Comparison of ENCODE assay signal across 8 cellular contexts in the genomic region with DNA sequence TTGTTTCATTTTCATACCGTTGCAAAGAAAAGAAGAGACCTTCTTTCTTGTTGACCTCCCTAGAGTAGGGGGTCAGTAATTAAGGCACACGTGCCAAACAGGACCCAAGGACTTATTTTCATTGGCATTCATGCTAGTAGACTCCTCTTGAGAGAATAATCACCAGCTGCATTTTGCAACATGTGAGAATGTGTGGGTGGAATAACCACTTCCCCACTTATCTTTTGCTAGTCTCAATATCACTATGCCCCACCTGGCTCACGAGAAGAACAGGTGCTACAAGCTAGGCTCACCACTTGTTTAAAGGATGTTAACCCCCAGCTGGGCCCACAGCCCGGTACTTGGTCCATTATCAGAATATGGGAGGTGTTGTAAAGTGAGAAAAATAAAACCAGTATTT.
A peak's percentile ranks its signal among the peaks of the same experiment; 100 is the strongest.
DNase-seq lines count a peak whose midpoint lies in the region; ATAC-seq and TF ChIP-seq lines count a peak whose summit lies in the region.

No MANE protein-coding gene starts in this region.

- ATAC-seq in HG02973 (IDR thresholded peaks at IDR 0.05; ENCODE audit: unreplicated experiment) (peak; percentile 91), heart right ventricle (no peak)

- H3K9me3 ChIP-seq in heart right ventricle, result peaks cover 0 to 4% (median 0%) of the 10 kb centered on the region in 11 donors

- H3K36me3 ChIP-seq in heart right ventricle, result no peaks in the 10 kb centered on the region

- intact Hi-C loops in heart right ventricle (cut with DNase I), result no loop called here

- no peak for TF ChIP-seq CTCF in heart right ventricle (IDR thresholded peaks at IDR 0.05)

- no peak overlapping the region for H3K4me3 ChIP-seq in heart right ventricle

- DNase-seq in DMS153 (lab: John Stamatoyannopoulos, UW), result peak; percentile 4
- DNase-seq in DMS153 treated with DMSO at 0.1 percent for 48 hours (lab: John Stamatoyannopoulos, UW; ENCODE audit: unreplicated experiment), result no peak
- peak; percentile 50 for DNase-seq in NCI-H345 (lab: John Stamatoyannopoulos, UW)
- DNase-seq in pons (ENCODE audit: low spot score), result peak; percentile 30
- DNase-seq in epidermal melanocyte (ENCODE audit: insufficient read length, low spot score), result no peak
- no peak for DNase-seq in heart right ventricle
- no peak for DNase-seq in activated gamma-delta T cell treated with Interleukin-2 at 50 U/mL for 16 hours

- peaks cover 0 to 6% (median 0%) of the 10 kb centered on the region in 9 donors for H3K4me1 ChIP-seq in heart right ventricle

- no peak overlapping the region for H3K27ac ChIP-seq in heart right ventricle

- WGBS in heart right ventricle, 2 donors, result 41 to 55% methylated on average over 4 of the region's 4 CpGs

- H3K27me3 ChIP-seq in heart right ventricle, result no peaks in the 10 kb centered on the region

Comparison
In these comparisons a context has a peak if more than half of its experiments do, and no peak if none do; other contexts are left out.
1. DNase-seq: peak in DMS153 (single experiment), NCI-H345 (single experiment) and pons (single experiment); none in DMS153 treated with DMSO at 0.1 percent for 48 hours (single experiment), epidermal melanocyte (single experiment), heart right ventricle (0 of 2) and activated gamma-delta T cell treated with Interleukin-2 at 50 U/mL for 16 hours (single experiment).